In the genomic region with DNA sequence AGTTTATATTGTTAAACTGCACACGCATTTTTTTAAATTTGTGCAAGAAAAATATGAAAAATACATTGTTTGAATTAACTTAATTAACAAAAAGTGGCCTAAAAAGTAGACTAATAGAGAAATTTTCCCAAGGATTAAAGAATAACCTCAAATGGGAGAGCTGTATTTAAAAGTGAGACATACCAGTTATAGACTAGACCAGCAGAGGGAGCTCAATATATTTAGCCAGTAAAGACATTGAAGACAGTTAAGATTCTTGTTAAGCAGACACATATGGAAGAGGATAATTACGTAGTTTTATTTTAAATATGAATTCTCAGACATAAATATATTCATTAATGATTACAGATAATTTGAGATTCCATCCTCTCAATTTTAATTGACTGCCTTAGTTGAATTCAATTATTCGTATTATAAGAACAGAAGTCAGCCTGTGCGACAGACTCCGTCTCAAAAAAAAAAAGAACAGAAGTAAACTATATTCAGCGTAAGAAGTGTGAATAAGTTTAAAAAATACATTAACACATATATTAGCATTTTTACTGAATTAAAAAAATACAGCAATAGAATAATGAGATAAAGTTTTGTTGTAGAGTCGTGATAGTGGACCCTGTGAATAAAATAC, we compare ENCODE assay signal across 8 cellular contexts.
A peak's percentile ranks its signal among the peaks of the same experiment; 100 is the strongest.
DNase-seq lines count a peak whose midpoint lies in the region; ATAC-seq and TF ChIP-seq lines count a peak whose summit lies in the region.

No MANE protein-coding gene starts in this region.

- no peaks in the 10 kb centered on the region for H3K36me3 ChIP-seq in MG63

- H3K27me3 ChIP-seq in MG63, result no peaks in the 10 kb centered on the region

- in situ Hi-C loops in Caki2 (cut with HindIII; ENCODE audit: low pct_unique_long_range_greater_than_20kb, low sequenced_read_pairs), result no loop called here

- H3K27me3 Mint-ChIP-seq in chondrocyte (ENCODE audit: low read depth), result peaks cover 12% of the 10 kb centered on the region

- no peaks in the 10 kb centered on the region for H3K36me3 Mint-ChIP-seq in chondrocyte (ENCODE audit: low read depth)

- H3K27ac Mint-ChIP-seq in chondrocyte (ENCODE audit: unreplicated experiment), result no peak overlapping the region

- H3K4me3 Mint-ChIP-seq in chondrocyte (ENCODE audit: unreplicated experiment), result no peak overlapping the region

- H3K9me3 Mint-ChIP-seq in chondrocyte (ENCODE audit: low read depth), result no peaks in the 10 kb centered on the region

- peak; percentile 35 for DNase-seq in Caki2 (ENCODE audit: low read depth)
- peak; percentile 35 for DNase-seq in NCI-H748 treated with DMSO at 0.1 percent for 48 hours (lab: John Stamatoyannopoulos, UW)
- DNase-seq in chondrocyte (ENCODE audit: low spot score), result no peak
- DNase-seq in midbrain (lab: John Stamatoyannopoulos, UW), result peak; percentile 49
- no peak for DNase-seq in MG63
- DNase-seq in NCI-H128 (lab: John Stamatoyannopoulos, UW; ENCODE audit: unreplicated experiment), result no peak

- H3K4me3 ChIP-seq in MG63, result no peak overlapping the region

- no peaks in the 10 kb centered on the region for H3K9me3 ChIP-seq in MG63

- peak; percentile 64 for ATAC-seq in GM19455 (IDR thresholded peaks at IDR 0.05; ENCODE audit: unreplicated experiment)
- ATAC-seq in HG03442 (IDR thresholded peaks at IDR 0.05; ENCODE audit: unreplicated experiment), result peak; percentile 67

- TF ChIP-seq CTCF in chondrocyte (IDR thresholded peaks at IDR 0.05), result peak; percentile 95

- no peaks in the 10 kb centered on the region for H3K4me1 Mint-ChIP-seq in chondrocyte (ENCODE audit: low read depth)

Comparison
In these comparisons a context has a peak if more than half of its experiments do, and no peak if none do; other contexts are left out.
1. DNase-seq: peak in Caki2 (single experiment), NCI-H748 treated with DMSO at 0.1 percent for 48 hours (single experiment) and midbrain (single experiment); none in chondrocyte (single experiment), MG63 (single experiment) and NCI-H128 (single experiment).